Comparison of ENCODE assay signal across 9 cellular contexts in genomic region chr3:101518421-101518871, GRCh38. TPM values are rescaled to one million over a fixed set of nuclear protein-coding genes. Genes with fewer than 3 reads are reported as not detected.
DNase-seq lines count a peak whose midpoint lies in the region; ATAC-seq and TF ChIP-seq lines count a peak whose summit lies in the region.
"Had no signal": no experiment of that assay in that cellular context is flagged by ENCODE, and none has a peak within 500 bp of the region (broad histone marks: within the 10 kb centered on the region; RNA-seq: fewer than 3 reads in every experiment).

No MANE protein-coding gene starts in this region.

- no peak overlapping the region for H3K4me3 ChIP-seq in suprapubic skin

- H3K27ac Mint-ChIP-seq in T-cell = peak overlapping the region; percentile 95 to 96

- 57% methylated on average over 3 of the region's 3 CpGs for WGBS in suprapubic skin

- H3K36me3 ChIP-seq in suprapubic skin = no peaks in the 10 kb centered on the region

- no peaks in the 10 kb centered on the region for H3K9me3 ChIP-seq in suprapubic skin

- H3K27me3 Mint-ChIP-seq in T-cell = no peaks in the 10 kb centered on the region

- ATAC-seq in HG03060 (IDR thresholded peaks at IDR 0.05; ENCODE audit: low read depth, unreplicated experiment) (peak; percentile 99), T-cell (replicated peaks in 1 of 4) (peak; percentile 88 to 93 (median 90))

- H3K4me1 ChIP-seq in suprapubic skin = peaks cover 10% of the 10 kb centered on the region
- H3K4me1 ChIP-seq: parathyroid adenoma had no signal

- peak overlapping the region; percentile 31 to 55 (median 42) for H3K4me3 Mint-ChIP-seq in T-cell

- DNase-seq in NK-92 treated with Interleukin-12 subunit alpha and Interleukin-12 subunit beta, amount 100 ng/mL, for 24 hours (lab: John Stamatoyannopoulos, UW) = peak; percentile 18
- DNase-seq in NK-92 (lab: John Stamatoyannopoulos, UW; ENCODE audit: unreplicated experiment) (no peak), T-cell (peak in 32 of 34 experiments; percentile 6 to 60 (median 29)), D341Med (ENCODE audit: low spot score) (no peak), UCSD-AML1 (lab: John Stamatoyannopoulos, UW; ENCODE audit: unreplicated experiment) (no peak), suprapubic skin (ENCODE audit: low spot score in 2 of 2) (no peak)
- DNase-seq in effector CD4-positive, alpha-beta T cell = peak; percentile 40

- H3K4me1 Mint-ChIP-seq in T-cell = peaks cover 65 to 71% (median 70%) of the 10 kb centered on the region in 3 donors

- no peak for TF ChIP-seq POLR2A in suprapubic skin (IDR thresholded peaks at IDR 0.05)

- POLR2A ChIA-PET in T-cell (lab: Charles Lee) = interaction anchor here (0.5 to 1.9 kb wide), 16 partner anchors 9 to 1117 kb away, joined by 3 to 23 read pairs (median 4); partner anchors contain the start of genes PCNP (in 2 of the 2), LNP1 (in 1 of the 2), RPL24 (in 1 of the 2) and TOMM70 (in 1 of the 2)

- H3K36me3 Mint-ChIP-seq in T-cell = no peaks in the 10 kb centered on the region

- TF ChIP-seq CTCF in suprapubic skin (IDR thresholded peaks at IDR 0.05) = no peak

- CTCF ChIA-PET in T-cell (lab: Charles Lee) = interaction anchor here (0.5 to 1.6 kb wide), 12 partner anchors 9 to 1159 kb away, joined by 3 to 9 read pairs (median 4); partner anchors contain the start of genes PCNP (in 2 of the 2), TOMM70 (in 1 of the 2) and TRMT10C (in 1 of the 2)

- no peak overlapping the region for H3K27ac ChIP-seq in suprapubic skin
- H3K27ac ChIP-seq: parathyroid adenoma had no signal

- TF ChIP-seq EP300 in suprapubic skin (IDR thresholded peaks at IDR 0.05) = no peak

- peaks cover 20% of the 10 kb centered on the region for H3K27me3 ChIP-seq in suprapubic skin

- no peaks in the 10 kb centered on the region for H3K9me3 Mint-ChIP-seq in T-cell

RNA-seq across cellular contexts. Expression of gene SENP7, which starts 5.4 kb away (rescaled TPM):
- total RNA-seq in T-cell = 10 to 100 TPM; 45.8 to 55.9 (median 48.6) TPM
- 10 to 100 TPM; 13.3 to 39.4 (median 15.8) TPM for total RNA-seq in suprapubic skin

RNA-seq across cellular contexts. Expression of gene TRMT10C, which starts 43.2 kb away (rescaled TPM):
- 10 to 100 TPM; 21.4 to 33.3 (median 22.2) TPM for total RNA-seq in T-cell
- total RNA-seq in suprapubic skin = 10 to 100 TPM; 22.6 to 36.4 (median 28.1) TPM

RNA-seq across cellular contexts. Expression of gene PCNP, which starts 55.5 kb away (rescaled TPM):
- total RNA-seq in T-cell (100 to 1,000 TPM; 126 to 158 (median 151) TPM), suprapubic skin (100 to 1,000 TPM in 1 of 4 donors, 10 to 100 TPM in 3; 53.8 to 133 (median 72.6) TPM)

Comparison
In these comparisons a context has a peak if more than half of its experiments do, and no peak if none do; other contexts are left out.
1. DNase-seq: peak in NK-92 treated with Interleukin-12 subunit alpha and Interleukin-12 subunit beta, amount 100 ng/mL, for 24 hours (single experiment), T-cell (32 of 34) and effector CD4-positive, alpha-beta T cell (single experiment); none in NK-92 (single experiment), D341Med (single experiment), UCSD-AML1 (single experiment) and suprapubic skin (0 of 2).